In genomic region chr10:129531195-129531968, GRCh38 we compare ENCODE assay signal across 14 cellular contexts.
DNase-seq lines count a peak whose midpoint lies in the region; ATAC-seq and TF ChIP-seq lines count a peak whose summit lies in the region.
"Had no signal": no experiment of that assay in that cellular context is flagged by ENCODE, and none has a peak within 500 bp of the region (broad histone marks: within the 10 kb centered on the region; RNA-seq: fewer than 3 reads in every experiment).

No MANE protein-coding gene starts in this region.

- peaks cover 10% of the 10 kb centered on the region for H3K4me1 Mint-ChIP-seq in nephron

- no peak for ATAC-seq in HG03439 (IDR thresholded peaks at IDR 0.05; ENCODE audit: unreplicated experiment)
- ATAC-seq: activated CD8-positive, alpha-beta T cell treated with anti-CD3 and anti-CD28 coated beads for 36 hours had no signal

- TF ChIP-seq CTCF in OCI-LY1 (IDR thresholded peaks at IDR 0.05; ENCODE audit: low read length) = no peak
- no peak for TF ChIP-seq CTCF in epithelial cell of esophagus (IDR thresholded peaks at IDR 0.05; ENCODE audit: insufficient read depth, low read depth, low read length, missing control alignments)
- no peak for TF ChIP-seq CTCF in nephron (IDR thresholded peaks at IDR 0.05; ENCODE audit: unreplicated experiment in 3 of 3)
- no peak for TF ChIP-seq CTCF in tibial nerve (IDR thresholded peaks at IDR 0.05)

- DNase-seq in EL (peak; percentile 73), epithelial cell of esophagus (ENCODE audit: low read depth) (peak; percentile 70), tibial nerve (ENCODE audit: low spot score in 2 of 2) (no peak), NCI-H2107 (lab: John Stamatoyannopoulos, UW) (no peak), erythroblast (lab: John Stamatoyannopoulos, UW) (no peak)
- DNase-seq: activated CD8-positive, alpha-beta T cell treated with anti-CD3 and anti-CD28 coated beads for 36 hours; anterior cingulate cortex; NCI-H526 had no signal

- peak overlapping the region; percentile 51 to 86 (median 57) for H3K27ac Mint-ChIP-seq in nephron
- H3K27ac Mint-ChIP-seq: activated CD8-positive, alpha-beta T cell treated with anti-CD3 and anti-CD28 coated beads for 36 hours; memory B cell; T-helper 1 cell treated with Interleukin-12 subunit alpha and Interleukin-12 subunit beta and Interleukin-4 antibody, amounts not matched to agents 30 μg/mL and 1 μg/mL, for 36 hours had no signal

- TF ChIP-seq POLR2A in tibial nerve (IDR thresholded peaks at IDR 0.05) (no peak), erythroblast (IDR thresholded peaks at IDR 0.05; ENCODE audit: low read length) (no peak)

- H3K4me1 ChIP-seq in OCI-LY1 (ENCODE audit: insufficient read depth, low read length, severe bottlenecking) (peaks cover 39% of the 10 kb centered on the region), tibial nerve (peaks cover 0 to 11% (median 0%) of the 10 kb centered on the region in 4 donors)

- H3K9me3 ChIP-seq in OCI-LY1 (ENCODE audit: low read length) (no peaks in the 10 kb centered on the region), tibial nerve (peaks cover 0 to 4% (median 0%) of the 10 kb centered on the region in 4 donors)
- H3K9me3 ChIP-seq: right atrium auricular region had no signal

- peaks cover 7% of the 10 kb centered on the region; the same call in 1 of the 2 replicates for H3K36me3 ChIP-seq in OCI-LY1 (ENCODE audit: insufficient read depth, low read length)
- H3K36me3 ChIP-seq in tibial nerve = peaks cover 0 to 18% (median 5%) of the 10 kb centered on the region in 3 donors
- H3K36me3 ChIP-seq: right atrium auricular region had no signal

- H3K27ac ChIP-seq in OCI-LY1 (ENCODE audit: low read depth, low read length, poor library complexity, severe bottlenecking) (peak overlapping the region; percentile 73), tibial nerve (no peak overlapping the region)
- H3K27ac ChIP-seq: right atrium auricular region had no signal

- H3K9me3 Mint-ChIP-seq in nephron = no peaks in the 10 kb centered on the region

- no peak overlapping the region for H3K4me3 Mint-ChIP-seq in nephron
- H3K4me3 Mint-ChIP-seq: activated CD8-positive, alpha-beta T cell treated with anti-CD3 and anti-CD28 coated beads for 36 hours; memory B cell; T-helper 1 cell treated with Interleukin-12 subunit alpha and Interleukin-12 subunit beta and Interleukin-4 antibody, amounts not matched to agents 30 μg/mL and 1 μg/mL, for 36 hours had no signal

- no peaks in the 10 kb centered on the region for H3K79me2 ChIP-seq in OCI-LY1 (ENCODE audit: insufficient read depth, low read length)

- peak overlapping the region; percentile 35; the same call in 1 of the 2 replicates for H3K4me2 ChIP-seq in OCI-LY1 (ENCODE audit: low read length)

- H3K27me3 Mint-ChIP-seq in nephron (ENCODE audit: low read depth) = peaks cover 3% of the 10 kb centered on the region
- H3K27me3 Mint-ChIP-seq: activated CD8-positive, alpha-beta T cell treated with anti-CD3 and anti-CD28 coated beads for 36 hours; memory B cell had no signal

- no peak overlapping the region; the same call in 1 of the 2 replicates for H3K9ac ChIP-seq in OCI-LY1 (ENCODE audit: low read length)

- H3K27me3 ChIP-seq in OCI-LY1 (ENCODE audit: insufficient read depth, low read length) (no peaks in the 10 kb centered on the region), tibial nerve (no peaks in the 10 kb centered on the region)
- H3K27me3 ChIP-seq: right atrium auricular region had no signal

- H3K4me3 ChIP-seq in OCI-LY1 (ENCODE audit: low read depth, low read length, poor library complexity, severe bottlenecking) (no peak overlapping the region), epithelial cell of esophagus (ENCODE audit: low read length) (no peak overlapping the region), tibial nerve (no peak overlapping the region)
- H3K4me3 ChIP-seq: right atrium auricular region had no signal

- H3K36me3 Mint-ChIP-seq in nephron (ENCODE audit: low read depth) = peaks cover 11% of the 10 kb centered on the region

- no peaks in the 10 kb centered on the region for H4K20me1 ChIP-seq in OCI-LY1 (ENCODE audit: insufficient read depth, low read length)

- no peak overlapping the region for H2AFZ ChIP-seq in OCI-LY1 (ENCODE audit: low read length)

- no peaks in the 10 kb centered on the region for H3K9me2 ChIP-seq in OCI-LY1 (ENCODE audit: low read depth, low read length)

- TF ChIP-seq EP300 in tibial nerve (IDR thresholded peaks at IDR 0.05) = no peak

- H3F3A ChIP-seq in OCI-LY1 (ENCODE audit: insufficient read depth, low read length) = no peaks in the 10 kb centered on the region

- 93 to 95% methylated on average over 14 to 15 of the region's 15 CpGs for WGBS in tibial nerve, 2 donors

Comparison
In these comparisons a context has a peak if more than half of its experiments do, and no peak if none do; other contexts are left out.
1. DNase-seq: peak in EL (single experiment) and epithelial cell of esophagus (single experiment); none in tibial nerve (0 of 2), NCI-H2107 (single experiment) and erythroblast (0 of 2).